ENCODE assay signal across 8 cellular contexts in genomic region chr3:50235716-50236483, GRCh38. TPM values are rescaled to one million over a fixed set of nuclear protein-coding genes. Genes with fewer than 3 reads are reported as not detected.
DNase-seq lines count a peak whose midpoint lies in the region; ATAC-seq and TF ChIP-seq lines count a peak whose summit lies in the region.

TSS of gene GNAI2 (plus strand) at chr3:50236204. CDS start at chr3:50236336, 132 bp downstream.

- POLR2A ChIA-PET in GM10248 (lab: Yijun Ruan, JAX), result interaction anchor here (0.6 to 1.5 kb wide), 11 partner anchors 8 to 456 kb away, joined by 3 to 5 read pairs (median 4); partner anchors contain the start of genes HYAL3, NAA80 and TUSC2

- peak within 1 kb of the TSS; percentile 81 to 89 for H3K27ac ChIP-seq in testis

- H3K27me3 Mint-ChIP-seq in activated naive CD8-positive, alpha-beta T cell, result no peaks in the 10 kb centered on the region

- peaks cover 33% of the 10 kb centered on the region for H3K4me1 Mint-ChIP-seq in activated naive CD8-positive, alpha-beta T cell (ENCODE audit: low read depth)

- H3K9me3 Mint-ChIP-seq in activated naive CD8-positive, alpha-beta T cell (ENCODE audit: low read depth), result no peaks in the 10 kb centered on the region

- CTCF ChIA-PET in GM10248 (lab: Yijun Ruan, JAX), result interaction anchor here (0.7 to 15.1 kb wide), 12 partner anchors 10 to 380 kb away, joined by 3 to 276 read pairs (median 3); no protein-coding TSS in a partner anchor

- no peaks in the 10 kb centered on the region for H3K36me3 ChIP-seq in testis (ENCODE audit: low read depth, missing control alignments)

- peak within 1 kb of the TSS; percentile 93 for H3K27ac Mint-ChIP-seq in activated naive CD8-positive, alpha-beta T cell

- no peaks in the 10 kb centered on the region for H3K36me3 Mint-ChIP-seq in activated naive CD8-positive, alpha-beta T cell

- whole genome bisulfite sequencing in testis, 2 donors, result 0 to 1% methylated on average over 22 to 55 of the region's 75 CpGs

- peak; percentile 90 for ATAC-seq in HG02623 (IDR thresholded peaks at IDR 0.05; ENCODE audit: unreplicated experiment)
- ATAC-seq in omental fat pad (ENCODE audit: low FRiP score), result peak; percentile 98

- H3K4me3 Mint-ChIP-seq in activated naive CD8-positive, alpha-beta T cell, result peak within 1 kb of the TSS; percentile 94

- no peaks in the 10 kb centered on the region for H3K27me3 ChIP-seq in testis

- DNase-seq in GM10248 (ENCODE audit: extremely low spot score), result peak; percentile 99
- DNase-seq in NCI-H1105 (lab: John Stamatoyannopoulos, UW), result peak; percentile 93
- peak; percentile 99 for DNase-seq in SKM-1 treated with dmso at 0.1 percent for 144 hours (lab: John Stamatoyannopoulos, UW; ENCODE audit: unreplicated experiment)
- no peak for DNase-seq in glomerular endothelial cell (ENCODE audit: extremely low read depth, low read depth, low spot score)
- peak; percentile 88 for DNase-seq in omental fat pad (ENCODE audit: low spot score)
- DNase-seq in testis, result peak; percentile 99

- H3K4me1 ChIP-seq in testis, result peaks cover 19% of the 10 kb centered on the region

- no peak for TF ChIP-seq CTCF in GM10248 (IDR thresholded peaks at IDR 0.05; ENCODE audit: control extremely low read depth, extremely low read depth, low read depth, missing control alignments)
- TF ChIP-seq CTCF in omental fat pad (IDR thresholded peaks at IDR 0.05), result no peak
- peak in 1 of 3 experiments; percentile 12 for TF ChIP-seq CTCF in testis (IDR thresholded peaks at IDR 0.05)

- intact Hi-C loops in testis (cut with DNase I; ENCODE audit: low total_unique reads), result no loop called here

- no peaks in the 10 kb centered on the region for H3K9me3 ChIP-seq in testis

- H3K4me3 ChIP-seq in testis, result peak within 1 kb of the TSS; percentile 84 to 86

- peak; percentile 90 for TF ChIP-seq POLR2A in testis (IDR thresholded peaks at IDR 0.05)

RNA-seq across cellular contexts. Expression of gene GNAI2, which starts in this region (rescaled TPM):
- 893 and 1,142 TPM in 2 replicates for total RNA-seq in glomerular endothelial cell
- total RNA-seq in omental fat pad, result 100 to 1,000 TPM; 157 to 305 (median 241) TPM
- 100 to 1,000 TPM; 239 to 343 TPM for total RNA-seq in testis
- polyA plus RNA-seq in testis (ENCODE audit: insufficient read depth, low read depth, low replicate concordance), result 238 TPM
